ENCODE assay signal across 14 cellular contexts in genomic region chr10:14779053-14779649, GRCh38. TPM values are rescaled to one million over a fixed set of nuclear protein-coding genes. Genes with fewer than 3 reads are reported as not detected.
DNase-seq lines count a peak whose midpoint lies in the region; ATAC-seq and TF ChIP-seq lines count a peak whose summit lies in the region.
"Had no signal": no experiment of that assay in that cellular context is flagged by ENCODE, and none has a peak within 500 bp of the region (broad histone marks: within the 10 kb centered on the region; RNA-seq: fewer than 3 reads in every experiment).

No MANE protein-coding gene starts in this region.

- intact Hi-C loops in upper lobe of right lung (cut with DNase I), result no loop called here

- TF ChIP-seq CTCF in chondrocyte (IDR thresholded peaks at IDR 0.05) (no peak), hepatocyte (IDR thresholded peaks at IDR 0.05; ENCODE audit: poor library complexity) (no peak), upper lobe of right lung (IDR thresholded peaks at IDR 0.05) (no peak)

- no peaks in the 10 kb centered on the region for H4K20me1 ChIP-seq in hepatocyte (ENCODE audit: insufficient read depth, poor library complexity, severe bottlenecking)

- no peaks in the 10 kb centered on the region for H3K79me2 ChIP-seq in hepatocyte

- H3K27ac ChIP-seq in hepatocyte (peak overlapping the region; percentile 62), upper lobe of right lung (no peak overlapping the region)
- H3K27ac ChIP-seq: breast epithelium had no signal

- H3K9me3 ChIP-seq in hepatocyte (ENCODE audit: low read depth), result no peaks in the 10 kb centered on the region
- no peaks in the 10 kb centered on the region for H3K9me3 ChIP-seq in upper lobe of right lung
- H3K9me3 ChIP-seq: breast epithelium had no signal

- H2AFZ ChIP-seq in hepatocyte, result no peak overlapping the region

- peaks cover 1% of the 10 kb centered on the region for H3K27me3 Mint-ChIP-seq in chondrocyte (ENCODE audit: low read depth)

- H3K9me3 Mint-ChIP-seq in chondrocyte (ENCODE audit: low read depth), result no peaks in the 10 kb centered on the region
- H3K9me3 Mint-ChIP-seq: naive B cell had no signal

- H3K4me3 ChIP-seq in hepatocyte (no peak overlapping the region), upper lobe of right lung (no peak overlapping the region)
- H3K4me3 ChIP-seq: breast epithelium, GM12878 had no signal

- no peaks in the 10 kb centered on the region for H3K36me3 Mint-ChIP-seq in chondrocyte (ENCODE audit: low read depth)
- H3K36me3 Mint-ChIP-seq: naive B cell had no signal

- H3K27me3 ChIP-seq in hepatocyte, result no peaks in the 10 kb centered on the region
- H3K27me3 ChIP-seq in upper lobe of right lung, result no peaks in the 10 kb centered on the region
- H3K27me3 ChIP-seq: breast epithelium had no signal

- DNase-seq in HCEC 1CT (peak; percentile 82), chondrocyte (ENCODE audit: low spot score) (no peak), hepatocyte (ENCODE audit: low spot score) (peak; percentile 35), upper lobe of right lung (no peak), ureter (ENCODE audit: low spot score) (no peak)
- DNase-seq: activated CD4-positive, alpha-beta T cell treated with anti-CD3 and anti-CD28 coated beads for 48 hours; erythroblast; naive B cell; NCI-H345 had no signal

- no peak overlapping the region for H3K4me2 ChIP-seq in hepatocyte

- H3K4me1 ChIP-seq in hepatocyte (ENCODE audit: insufficient read depth) (peaks cover 10% of the 10 kb centered on the region), upper lobe of right lung (peaks cover 10% of the 10 kb centered on the region)
- H3K4me1 ChIP-seq: breast epithelium had no signal

- no peaks in the 10 kb centered on the region for H3K9me2 ChIP-seq in hepatocyte (replicated peaks; ENCODE audit: insufficient read depth)

- H3K4me3 Mint-ChIP-seq in chondrocyte (ENCODE audit: unreplicated experiment), result no peak overlapping the region
- H3K4me3 Mint-ChIP-seq: T-helper 1 cell treated with Interleukin-12 subunit alpha and Interleukin-12 subunit beta and Interleukin-4 antibody, amounts not matched to agents 30 μg/mL and 1 μg/mL, for 36 hours had no signal

- peak overlapping the region; percentile 60 for H3K27ac Mint-ChIP-seq in chondrocyte (ENCODE audit: unreplicated experiment)
- H3K27ac Mint-ChIP-seq: T-helper 1 cell treated with Interleukin-12 subunit alpha and Interleukin-12 subunit beta and Interleukin-4 antibody, amounts not matched to agents 30 μg/mL and 1 μg/mL, for 36 hours had no signal

- 51% methylated on average over 6 of the region's 6 CpGs for WGBS in hepatocyte (ENCODE audit: low lambda C conversion rate, missing lambda C conversion rate)

- H3K4me1 Mint-ChIP-seq in chondrocyte (ENCODE audit: low read depth), result peaks cover 13% of the 10 kb centered on the region

- no peaks in the 10 kb centered on the region for H3K36me3 ChIP-seq in hepatocyte (replicated peaks; ENCODE audit: insufficient read depth, low read depth)
- H3K36me3 ChIP-seq in upper lobe of right lung, result no peaks in the 10 kb centered on the region
- H3K36me3 ChIP-seq: breast epithelium had no signal

- ATAC-seq in upper lobe of right lung (peak; percentile 44), HG02981 (IDR thresholded peaks at IDR 0.05; ENCODE audit: unreplicated experiment) (no peak), HG02870 (IDR thresholded peaks at IDR 0.05; ENCODE audit: unreplicated experiment) (no peak)
- ATAC-seq: GM12878 had no signal

RNA-seq across cellular contexts. Expression of gene FAM107B, which starts 4.5 kb away (rescaled TPM):
- total RNA-seq in chondrocyte (13.8 to 29.6 TPM (median 29.1 TPM) in 3 replicates), hepatocyte (84.8 and 85.5 TPM in 2 replicates), upper lobe of right lung (86.2 TPM), ureter (67.2 TPM)
- polyA plus RNA-seq in hepatocyte, result 73.3 and 85.9 TPM in 2 replicates

RNA-seq across cellular contexts. Expression of gene CDNF, which starts 58.7 kb away (rescaled TPM):
- total RNA-seq in chondrocyte (0.32 to 1.9 TPM (median 0.69 TPM) in 3 replicates), hepatocyte (3.1 and 7.6 TPM in 2 replicates), upper lobe of right lung (0.61 TPM), ureter (3.8 TPM)
- 2.3 and 2.4 TPM in 2 replicates for polyA plus RNA-seq in hepatocyte

RNA-seq across cellular contexts. Expression of gene HSPA14, which starts 59.0 kb away (rescaled TPM):
- total RNA-seq in chondrocyte (6.8 to 10.2 TPM (median 7.0 TPM) in 3 replicates), hepatocyte (12.8 and 20.2 TPM in 2 replicates), upper lobe of right lung (10.0 TPM), ureter (15.4 TPM)
- polyA plus RNA-seq in hepatocyte, result 9.9 and 13.8 TPM in 2 replicates

RNA-seq across cellular contexts. Expression of gene MSANTD7, which starts 59.0 kb away (rescaled TPM):
- total RNA-seq in chondrocyte (11.3 to 13.4 TPM (median 12.3 TPM) in 3 replicates), hepatocyte (13.3 and 14.0 TPM in 2 replicates), upper lobe of right lung (6.7 TPM), ureter (14.4 TPM)
- polyA plus RNA-seq in hepatocyte, result 9.2 and 11.6 TPM in 2 replicates

Comparison
In these comparisons a context has a peak if more than half of its experiments do, and no peak if none do; other contexts are left out.
1. DNase-seq: peak in HCEC 1CT (single experiment) and hepatocyte (single experiment); none in chondrocyte (single experiment), upper lobe of right lung (single experiment) and ureter (single experiment).